In the genomic region with DNA sequence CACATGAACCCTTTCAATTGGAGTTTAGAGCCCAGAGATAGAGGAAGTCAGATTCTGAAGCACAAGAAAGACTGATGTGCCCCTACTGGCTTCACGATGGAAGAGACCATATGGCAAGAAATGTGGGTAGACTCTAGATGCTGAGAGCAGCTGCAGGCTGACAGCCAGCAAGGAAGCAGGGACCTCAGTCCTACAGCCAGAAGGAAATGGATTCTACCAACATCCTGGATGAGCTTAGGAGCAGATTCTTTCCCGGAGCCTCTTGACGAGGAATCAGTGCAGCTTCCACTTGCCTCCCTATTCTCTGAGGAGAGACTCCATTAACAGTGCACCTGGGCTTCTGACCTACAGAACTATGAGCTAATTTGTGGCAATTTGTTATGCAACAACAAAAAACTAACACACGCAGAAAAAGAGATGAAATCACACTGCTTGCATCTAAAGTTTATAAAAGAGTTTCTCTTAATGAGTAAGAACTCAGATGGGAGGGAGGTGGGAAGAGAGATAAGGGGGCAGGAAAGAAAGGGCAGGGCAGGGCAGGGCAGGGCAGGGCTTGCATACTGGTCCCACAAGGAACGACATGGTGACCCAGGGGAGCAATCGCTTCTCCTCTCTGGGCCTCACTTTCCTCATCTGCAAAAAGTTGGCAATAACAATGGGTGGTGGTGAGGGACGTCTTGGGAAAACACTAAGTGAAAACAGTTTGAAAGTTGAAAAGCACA, we compare ENCODE assay signal across 9 cellular contexts.
DNase-seq lines count a peak whose midpoint lies in the region; ATAC-seq and TF ChIP-seq lines count a peak whose summit lies in the region.
"Had no signal": no experiment of that assay in that cellular context is flagged by ENCODE, and none has a peak within 500 bp of the region (broad histone marks: within the 10 kb centered on the region; RNA-seq: fewer than 3 reads in every experiment).

No MANE protein-coding gene starts in this region.

- no peak overlapping the region for H3K9ac ChIP-seq in mesendoderm (ENCODE audit: low read length)

- CTCF ChIA-PET in activated B cell treated with CpG ODN at 0.5 μM for 24 hours (lab: Charles Lee) = interaction anchor here (0.7 to 1.3 kb wide), 3 partner anchors 10 to 26 kb away, joined by 3 to 6 read pairs (median 4); no protein-coding TSS in a partner anchor

- TF ChIP-seq CTCF in activated B cell treated with CpG ODN at 0.5 μM for 24 hours (IDR thresholded peaks at IDR 0.05) = no peak

- H3K4me1 Mint-ChIP-seq in activated B cell treated with CpG ODN at 0.5 μM for 24 hours = peaks cover 39% of the 10 kb centered on the region

- no peak overlapping the region for H2BK5ac ChIP-seq in mesendoderm (ENCODE audit: low read length)

- H3K27ac ChIP-seq in mesendoderm (ENCODE audit: low read depth, low read length) = no peak overlapping the region

- H4K8ac ChIP-seq in mesendoderm (ENCODE audit: low read depth, low read length) = no peak overlapping the region

- POLR2A ChIA-PET in activated B cell treated with CpG ODN at 0.5 μM for 24 hours (lab: Charles Lee) = interaction anchor here (0.6 to 5.4 kb wide), 5 partner anchors 11 to 440 kb away, joined by 4 to 49 read pairs (median 4); no protein-coding TSS in a partner anchor

- intact Hi-C loops in activated B cell treated with CpG ODN at 0.5 μM for 24 hours (cut with micrococcal nuclease) = loop anchor here (1.0 to 10.0 kb wide), 2 partner anchors 12 to 588 kb away; no protein-coding TSS in a partner anchor

- no peak overlapping the region for H3K56ac ChIP-seq in mesendoderm (ENCODE audit: low read length)

- H3K27ac Mint-ChIP-seq in activated B cell treated with CpG ODN at 0.5 μM for 24 hours = peak overlapping the region; percentile 74

- H3K18ac ChIP-seq in mesendoderm (ENCODE audit: low read length) = no peak overlapping the region

- H3K9me3 Mint-ChIP-seq in activated B cell treated with CpG ODN at 0.5 μM for 24 hours = no peaks in the 10 kb centered on the region

- no peak overlapping the region for H2AK5ac ChIP-seq in mesendoderm (ENCODE audit: low read length)

- peaks cover 43% of the 10 kb centered on the region for H3K36me3 Mint-ChIP-seq in activated B cell treated with CpG ODN at 0.5 μM for 24 hours (ENCODE audit: low read depth)

- no peaks in the 10 kb centered on the region for H3K79me1 ChIP-seq in mesendoderm (ENCODE audit: low read length)

- no CpG with 5 or more reads among the region's 7 CpGs for WGBS in mesendoderm (ENCODE audit: extremely low coverage, insufficient coverage, low lambda C conversion rate)

- H3K4ac ChIP-seq in mesendoderm (ENCODE audit: low read depth, low read length) = no peak overlapping the region

- H3K27me3 ChIP-seq in mesendoderm (ENCODE audit: insufficient read depth, low read length, poor library complexity) = no peaks in the 10 kb centered on the region

- no peak overlapping the region for H3K4me3 Mint-ChIP-seq in activated B cell treated with CpG ODN at 0.5 μM for 24 hours

- no peak overlapping the region for H4K5ac ChIP-seq in mesendoderm (ENCODE audit: low read length)

- no peak overlapping the region for H3K23ac ChIP-seq in mesendoderm (ENCODE audit: low read length)

- no peaks in the 10 kb centered on the region for H3K27me3 Mint-ChIP-seq in activated B cell treated with CpG ODN at 0.5 μM for 24 hours

- DNase-seq in CMK (ENCODE audit: low read depth) (peak; percentile 11), HT1080 (ENCODE audit: low read depth) (peak; percentile 38), activated B cell treated with CpG ODN at 0.5 μM for 24 hours (no peak), mesendoderm (peak; percentile 96), NCI-H1417 (lab: John Stamatoyannopoulos, UW) (no peak), NCI-H1105 (lab: John Stamatoyannopoulos, UW) (no peak)
- DNase-seq in effector CD8-positive, alpha-beta T cell (lab: John Stamatoyannopoulos, UW) = no peak
- DNase-seq: activated CD8-positive, alpha-beta memory T cell treated with anti-CD3 and anti-CD28 coated beads for 24 hours had no signal

- no peaks in the 10 kb centered on the region for H3K79me2 ChIP-seq in mesendoderm (ENCODE audit: control insufficient read depth, insufficient read depth, low read length)

- H3K4me2 ChIP-seq in mesendoderm (ENCODE audit: low read length) = no peak overlapping the region

- ATAC-seq in activated B cell treated with CpG ODN at 0.5 μM for 24 hours (ENCODE audit: low read depth) (peak; percentile 72), HG03045 (IDR thresholded peaks at IDR 0.05; ENCODE audit: unreplicated experiment) (no peak)

- H2BK120ac ChIP-seq in mesendoderm (ENCODE audit: low read depth, low read length) = no peak overlapping the region

- no peak overlapping the region for H2BK15ac ChIP-seq in mesendoderm (replicated peaks; ENCODE audit: low read depth)

- H3K4me3 ChIP-seq in mesendoderm (ENCODE audit: low read length) = no peak overlapping the region

- H3K4me1 ChIP-seq in mesendoderm (ENCODE audit: control insufficient read depth, low read depth, low read length) = peaks cover 4% of the 10 kb centered on the region

- no peaks in the 10 kb centered on the region for H3K36me3 ChIP-seq in mesendoderm (ENCODE audit: control insufficient read depth, insufficient read depth, low read length)

Comparison
In these comparisons a context has a peak if more than half of its experiments do, and no peak if none do; other contexts are left out.
1. DNase-seq: peak in CMK (single experiment), HT1080 (single experiment) and mesendoderm (single experiment); none in activated B cell treated with CpG ODN at 0.5 μM for 24 hours (single experiment), NCI-H1417 (0 of 3), effector CD8-positive, alpha-beta T cell (single experiment) and NCI-H1105 (single experiment).